In the genomic region with DNA sequence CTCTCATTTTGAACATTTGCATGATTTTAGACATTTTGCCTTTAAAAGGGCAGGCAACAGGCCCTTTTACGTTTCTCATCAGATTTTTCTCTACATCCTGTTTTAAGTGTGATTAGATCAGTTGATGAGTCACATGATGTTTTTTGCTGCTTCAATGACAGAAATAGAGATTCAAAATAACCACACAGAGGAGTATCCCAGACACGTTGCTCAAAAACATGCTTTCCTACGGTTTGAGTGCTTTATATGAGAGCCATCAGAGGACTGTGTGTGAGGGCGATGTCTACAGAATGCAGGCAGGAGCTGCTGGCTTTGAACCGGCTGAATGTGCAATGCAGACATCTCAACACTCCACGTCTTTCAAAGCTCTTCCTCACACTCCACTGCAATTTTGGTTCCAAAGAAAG, we compare ENCODE assay signal across 9 cellular contexts. TPM values are rescaled to one million over a fixed set of nuclear protein-coding genes. Genes with fewer than 3 reads are reported as not detected.
DNase-seq lines count a peak whose midpoint lies in the region; ATAC-seq and TF ChIP-seq lines count a peak whose summit lies in the region.
"Had no signal": no experiment of that assay in that cellular context is flagged by ENCODE, and none has a peak within 500 bp of the region (broad histone marks: within the 10 kb centered on the region; RNA-seq: fewer than 3 reads in every experiment).

No MANE protein-coding gene starts in this region.

- peaks cover 58 to 61% of the 10 kb centered on the region in 2 donors for H3K4me1 Mint-ChIP-seq in natural killer cell treated with Interleukin-12 subunit alpha and Interleukin-12 subunit beta and Interleukin-15 and Interleukin-18, amount 100 ng/mL, for 72 hours (ENCODE audit: low read depth in 2 of 2)
- peaks cover under 1% of the 10 kb centered on the region for H3K4me1 Mint-ChIP-seq in CD14-positive monocyte

- peak; percentile 21 for DNase-seq in CD1c-positive myeloid dendritic cell (ENCODE audit: extremely low spot score)
- no peak for DNase-seq in natural killer cell treated with Interleukin-12 subunit alpha and Interleukin-12 subunit beta and Interleukin-15 and Interleukin-18, amount 100 ng/mL, for 72 hours (ENCODE audit: low spot score)
- no peak for DNase-seq in CD14-positive monocyte (ENCODE audit: low spot score)
- no peak for DNase-seq in DMS53 (lab: John Stamatoyannopoulos, UW)
- no peak for DNase-seq in NCI-H526 treated with DMSO at 0.1 percent for 48 hours (lab: John Stamatoyannopoulos, UW)
- DNase-seq in NCI-H2081 treated with DMSO at 0.1 percent for 48 hours (lab: John Stamatoyannopoulos, UW): no peak
- DNase-seq: Karpas-422 had no signal

- peak; percentile 57 to 88 for ATAC-seq in natural killer cell treated with Interleukin-12 subunit alpha and Interleukin-12 subunit beta and Interleukin-15 and Interleukin-18, amount 100 ng/mL, for 72 hours

- peak overlapping the region; percentile 38 for H3K27ac ChIP-seq in angular gyrus (ENCODE audit: low read depth, low read length)

- H3K27me3 Mint-ChIP-seq in natural killer cell treated with Interleukin-12 subunit alpha and Interleukin-12 subunit beta and Interleukin-15 and Interleukin-18, amount 100 ng/mL, for 72 hours: no peaks in the 10 kb centered on the region
- peaks cover 0 to 5% (median 0%) of the 10 kb centered on the region in 3 donors for H3K27me3 Mint-ChIP-seq in CD14-positive monocyte (ENCODE audit: low read depth in 3 of 3)

- peak overlapping the region; percentile 78 for H3K4me3 Mint-ChIP-seq in natural killer cell treated with Interleukin-12 subunit alpha and Interleukin-12 subunit beta and Interleukin-15 and Interleukin-18, amount 100 ng/mL, for 72 hours
- H3K4me3 Mint-ChIP-seq in CD14-positive monocyte: no peak overlapping the region

- TF ChIP-seq CTCF in CD14-positive monocyte (IDR thresholded peaks at IDR 0.05): no peak

- intact Hi-C loops in CD14-positive monocyte (cut with micrococcal nuclease): no loop called here

- peaks cover 38% of the 10 kb centered on the region for H3K36me3 Mint-ChIP-seq in natural killer cell treated with Interleukin-12 subunit alpha and Interleukin-12 subunit beta and Interleukin-15 and Interleukin-18, amount 100 ng/mL, for 72 hours
- H3K36me3 Mint-ChIP-seq in CD14-positive monocyte: peaks cover 90 to 96% of the 10 kb centered on the region in 2 donors

- H3K27ac Mint-ChIP-seq in natural killer cell treated with Interleukin-12 subunit alpha and Interleukin-12 subunit beta and Interleukin-15 and Interleukin-18, amount 100 ng/mL, for 72 hours: peak overlapping the region; percentile 73 to 85
- H3K27ac Mint-ChIP-seq in CD14-positive monocyte: peak overlapping the region in 1 of 7 donors; percentile 57

- H3K9me3 Mint-ChIP-seq in natural killer cell treated with Interleukin-12 subunit alpha and Interleukin-12 subunit beta and Interleukin-15 and Interleukin-18, amount 100 ng/mL, for 72 hours: no peaks in the 10 kb centered on the region
- H3K9me3 Mint-ChIP-seq in CD14-positive monocyte: peaks cover 0 to 3% (median 0%) of the 10 kb centered on the region in 7 donors

TF ChIP-seq in PFSK-1, 5 proteins besides CTCF, POLR2A, EP300 and RAD21:
- TF ChIP-seq TAF1 (IDR thresholded peaks at IDR 0.05; ENCODE audit: borderline replicate concordance, insufficient read depth, low read length): no peak
- TF ChIP-seq SIN3A (IDR thresholded peaks at IDR 0.05; ENCODE audit: borderline replicate concordance, insufficient read depth, low read length): peak; percentile 90; the same call in 1 of the 2 replicates
TF ChIP-seq in PFSK-1: peak in this region for 1.

RNA-seq across cellular contexts. Expression of a gene that starts 42.1 kb away (rescaled TPM):
- polyA plus RNA-seq in PFSK-1 (2012; ENCODE audit: insufficient read length, low read depth): 13.7 TPM
- 100 to 1,000 TPM; 111 to 135 TPM for total RNA-seq in natural killer cell treated with Interleukin-12 subunit alpha and Interleukin-12 subunit beta and Interleukin-15 and Interleukin-18, amount 100 ng/mL, for 72 hours
- 10 to 100 TPM; 13.7 to 14.2 TPM for polyA plus RNA-seq in CD14-positive monocyte
